5 cellular contexts compared by ENCODE assay signal in the genomic region with DNA sequence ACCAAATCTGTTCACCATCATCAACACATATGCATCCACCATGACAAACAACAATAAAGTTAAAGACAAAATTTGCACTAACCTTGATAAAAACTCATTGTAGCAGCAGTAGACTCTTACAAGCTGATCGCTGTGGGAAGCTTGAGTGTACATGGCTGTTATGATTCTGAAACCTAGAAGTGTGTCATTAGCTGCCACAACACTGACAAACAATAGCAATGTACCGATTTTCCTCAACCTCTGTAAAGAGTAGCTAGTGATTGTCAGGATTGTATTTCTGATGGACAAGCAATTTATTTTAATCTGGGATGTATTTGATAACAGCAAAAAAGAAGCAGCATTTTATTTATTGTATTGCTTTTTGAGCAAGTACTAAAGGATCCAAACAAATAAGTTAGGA.
"Had no signal": no experiment of that assay in that cellular context is flagged by ENCODE, and none has a peak within 500 bp of the region (broad histone marks: within the 10 kb centered on the region; RNA-seq: fewer than 3 reads in every experiment).

No MANE protein-coding gene starts in this region.

- H3K27ac ChIP-seq: HL-60 had no signal

- H3K4me3 ChIP-seq: K562 had no signal

- DNase-seq: IMR-90, KBM-7, KG1 had no signal
